Comparison of ENCODE assay signal across 13 cellular contexts in the genomic region with DNA sequence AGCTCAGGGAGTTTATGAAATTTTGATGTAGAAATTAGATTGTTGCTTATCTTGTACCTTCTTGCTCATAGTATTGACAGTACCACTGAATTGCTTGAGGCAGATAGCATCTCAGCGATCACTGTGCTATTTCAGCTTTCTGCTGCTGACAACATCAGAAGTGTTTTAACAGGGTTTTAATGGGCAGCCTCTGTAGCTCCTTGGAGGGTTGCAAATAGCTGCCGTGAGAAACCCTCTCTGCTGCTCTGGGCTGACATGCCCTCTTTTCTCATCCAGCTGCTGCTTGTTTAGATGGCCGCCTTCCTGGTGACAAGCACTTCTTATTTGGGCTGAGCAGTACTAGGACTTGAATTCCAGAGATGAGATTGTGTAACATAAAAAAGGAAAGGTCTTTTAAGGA.
A peak's percentile ranks its signal among the peaks of the same experiment; 100 is the strongest.
DNase-seq lines count a peak whose midpoint lies in the region; ATAC-seq and TF ChIP-seq lines count a peak whose summit lies in the region.
"Had no signal": no experiment of that assay in that cellular context is flagged by ENCODE, and none has a peak within 500 bp of the region (broad histone marks: within the 10 kb centered on the region; RNA-seq: fewer than 3 reads in every experiment).

No MANE protein-coding gene starts in this region.

- CTCF ChIA-PET in activated CD8-positive, alpha-beta memory T cell treated with anti-CD3 and anti-CD28 coated beads, Interleukin-2, amount 10 ng/mL, durations not matched to agents 7 days and 5 days (lab: Charles Lee): interaction anchor here (1.0 kb wide), 1 partner anchor 27 kb away, joined by 3 read pairs; no protein-coding TSS in a partner anchor

- H3K36me3 Mint-ChIP-seq in activated CD8-positive, alpha-beta memory T cell treated with anti-CD3 and anti-CD28 coated beads, Interleukin-2, amount 10 ng/mL, durations not matched to agents 7 days and 5 days: peaks cover 8% of the 10 kb centered on the region

- H3K27me3 Mint-ChIP-seq in activated CD8-positive, alpha-beta memory T cell treated with anti-CD3 and anti-CD28 coated beads, Interleukin-2, amount 10 ng/mL, durations not matched to agents 7 days and 5 days: no peaks in the 10 kb centered on the region
- H3K27me3 Mint-ChIP-seq: activated B cell treated with CpG ODN at 0.5 μM for 24 hours had no signal

- H3K27me3 ChIP-seq in mesenchymal stem cell (ENCODE audit: control insufficient read depth in 1 of 2, insufficient read depth in 1 of 2, low read length in 2 of 2) (no peaks in the 10 kb centered on the region), upper lobe of right lung (no peaks in the 10 kb centered on the region), Peyer's patch (no peaks in the 10 kb centered on the region)
- H3K27me3 ChIP-seq: foreskin keratinocyte had no signal

- no peaks in the 10 kb centered on the region for H3K9me3 Mint-ChIP-seq in activated CD8-positive, alpha-beta memory T cell treated with anti-CD3 and anti-CD28 coated beads, Interleukin-2, amount 10 ng/mL, durations not matched to agents 7 days and 5 days (ENCODE audit: low read depth)
- H3K9me3 Mint-ChIP-seq: activated B cell treated with CpG ODN at 0.5 μM for 24 hours had no signal

- no peak overlapping the region for H3K14ac ChIP-seq in mesenchymal stem cell (ENCODE audit: low read length in 2 of 2)

- no peaks in the 10 kb centered on the region for H3K4me1 ChIP-seq in mesenchymal stem cell (ENCODE audit: control insufficient read depth, insufficient read depth, low read depth, low read length)
- peaks cover 31% of the 10 kb centered on the region for H3K4me1 ChIP-seq in upper lobe of right lung
- H3K4me1 ChIP-seq in Peyer's patch: no peaks in the 10 kb centered on the region
- H3K4me1 ChIP-seq: foreskin keratinocyte had no signal

- no peak for TF ChIP-seq CTCF in coronary artery (IDR thresholded peaks at IDR 0.05)
- no peak for TF ChIP-seq CTCF in upper lobe of right lung (IDR thresholded peaks at IDR 0.05)
- no peak for TF ChIP-seq CTCF in Peyer's patch (IDR thresholded peaks at IDR 0.05)

- H3K4me3 ChIP-seq in coronary artery (no peak overlapping the region), mesenchymal stem cell (ENCODE audit: insufficient read depth in 1 of 2, low read depth in 1 of 2, low read length in 2 of 2) (no peak overlapping the region), upper lobe of right lung (no peak overlapping the region), Peyer's patch (no peak overlapping the region)

- H3K4me3 Mint-ChIP-seq in activated CD8-positive, alpha-beta memory T cell treated with anti-CD3 and anti-CD28 coated beads, Interleukin-2, amount 10 ng/mL, durations not matched to agents 7 days and 5 days: no peak overlapping the region
- H3K4me3 Mint-ChIP-seq: activated B cell treated with CpG ODN at 0.5 μM for 24 hours had no signal

- H3K4me2 ChIP-seq in mesenchymal stem cell (ENCODE audit: low read length, poor library complexity, severe bottlenecking): no peak overlapping the region

- H3K23ac ChIP-seq in mesenchymal stem cell (ENCODE audit: low read length in 2 of 2): no peak overlapping the region

- H4K8ac ChIP-seq in mesenchymal stem cell (ENCODE audit: low read length): no peak overlapping the region

- H3K27ac Mint-ChIP-seq in activated CD8-positive, alpha-beta memory T cell treated with anti-CD3 and anti-CD28 coated beads, Interleukin-2, amount 10 ng/mL, durations not matched to agents 7 days and 5 days: peak overlapping the region; percentile 20
- H3K27ac Mint-ChIP-seq: activated B cell treated with CpG ODN at 0.5 μM for 24 hours had no signal

- in situ Hi-C loops in ACHN (cut with HindIII; ENCODE audit: low pct_ligation_motif_present, low pct_unique_long_range_greater_than_20kb, low sequenced_read_pairs): no loop called here

- H2AK5ac ChIP-seq in mesenchymal stem cell (ENCODE audit: low read length, severe bottlenecking): no peak overlapping the region

- no peak for TF ChIP-seq POLR2A in Peyer's patch (IDR thresholded peaks at IDR 0.05)

- H3K4me1 Mint-ChIP-seq in activated CD8-positive, alpha-beta memory T cell treated with anti-CD3 and anti-CD28 coated beads, Interleukin-2, amount 10 ng/mL, durations not matched to agents 7 days and 5 days: peaks cover 61% of the 10 kb centered on the region

- peak overlapping the region; percentile 58 to 84 for H3K18ac ChIP-seq in mesenchymal stem cell (ENCODE audit: low read depth in 1 of 2, low read length in 2 of 2)

- no peak overlapping the region for H2BK5ac ChIP-seq in mesenchymal stem cell (ENCODE audit: low read depth, low read length, poor library complexity, severe bottlenecking)

- H2BK15ac ChIP-seq in mesenchymal stem cell (ENCODE audit: low read depth, poor library complexity, severe bottlenecking): no peak overlapping the region

- H3K9ac ChIP-seq in mesenchymal stem cell (ENCODE audit: low read length): no peak overlapping the region

- H3K9me3 ChIP-seq in mesenchymal stem cell (ENCODE audit: control insufficient read depth, low read length) (no peaks in the 10 kb centered on the region), upper lobe of right lung (no peaks in the 10 kb centered on the region), Peyer's patch (no peaks in the 10 kb centered on the region)

- ATAC-seq in activated CD8-positive, alpha-beta memory T cell treated with anti-CD3 and anti-CD28 coated beads, Interleukin-2, amount 10 ng/mL, durations not matched to agents 7 days and 5 days: no peak
- ATAC-seq in upper lobe of right lung: peak; percentile 77
- no peak for ATAC-seq in HG03565 (IDR thresholded peaks at IDR 0.05; ENCODE audit: unreplicated experiment)
- ATAC-seq: foreskin keratinocyte had no signal

- peak overlapping the region; percentile 20 to 91 for H3K4ac ChIP-seq in mesenchymal stem cell (ENCODE audit: low read depth in 1 of 2, low read length in 2 of 2)

- intact Hi-C loops in upper lobe of right lung (cut with DNase I): no loop called here

- peak overlapping the region; percentile 1 for H4K91ac ChIP-seq in mesenchymal stem cell (ENCODE audit: low read length)

- H2AFZ ChIP-seq in mesenchymal stem cell (ENCODE audit: low read depth, low read length): no peak overlapping the region

- H3K27ac ChIP-seq in coronary artery (peak overlapping the region; percentile 77 to 81), mesenchymal stem cell (ENCODE audit: low read length, poor library complexity, severe bottlenecking) (no peak overlapping the region), upper lobe of right lung (peak overlapping the region; percentile 58), Peyer's patch (peak overlapping the region in 2 of 4 donors; percentile 60 to 65)
- H3K27ac ChIP-seq: foreskin keratinocyte had no signal

- DNase-seq in activated CD8-positive, alpha-beta memory T cell treated with anti-CD3 and anti-CD28 coated beads, Interleukin-2, amount 10 ng/mL, durations not matched to agents 7 days and 5 days: no peak
- no peak for DNase-seq in activated CD8-positive, alpha-beta memory T cell treated with anti-CD3 and anti-CD28 coated beads, Interleukin-2, amount 50 U/mL, for 4 hours
- DNase-seq in coronary artery (ENCODE audit: low spot score): peak; percentile 77
- peak; percentile 95 for DNase-seq in mesenchymal stem cell
- DNase-seq in upper lobe of right lung: no peak
- DNase-seq in ACHN: no peak
- no peak for DNase-seq in Peyer's patch
- DNase-seq: activated B cell treated with CpG ODN at 0.5 μM for 24 hours; activated effector memory CD4-positive, alpha-beta T cell treated with anti-CD3 and anti-CD28 coated beads, Interleukin-2, amount 50 U/mL, for 16 hours; foreskin keratinocyte; MV-4-11; SHP77 had no signal

- WGBS in mesenchymal stem cell: 1% methylated on average over 3 of the region's 3 CpGs

- H3K79me1 ChIP-seq in mesenchymal stem cell (replicated peaks; ENCODE audit: low read length, poor library complexity, severe bottlenecking): peaks cover 1% of the 10 kb centered on the region

- peak overlapping the region; percentile 56 for H2BK120ac ChIP-seq in mesenchymal stem cell (ENCODE audit: low read depth, low read length)

- no peaks in the 10 kb centered on the region for H3K36me3 ChIP-seq in mesenchymal stem cell (ENCODE audit: control insufficient read depth in 1 of 2, insufficient read depth in 2 of 2, low read depth in 1 of 2, low read length in 2 of 2)
- H3K36me3 ChIP-seq in upper lobe of right lung: no peaks in the 10 kb centered on the region
- H3K36me3 ChIP-seq in Peyer's patch: no peaks in the 10 kb centered on the region

- H2BK12ac ChIP-seq in mesenchymal stem cell (ENCODE audit: low read length in 2 of 2): no peak overlapping the region

Comparison
In these comparisons a context has a peak if more than half of its experiments do, and no peak if none do; other contexts are left out.
1. DNase-seq: peak in coronary artery (single experiment) and mesenchymal stem cell (single experiment); none in activated CD8-positive, alpha-beta memory T cell treated with anti-CD3 and anti-CD28 coated beads, Interleukin-2, amount 10 ng/mL, durations not matched to agents 7 days and 5 days (single experiment), activated CD8-positive, alpha-beta memory T cell treated with anti-CD3 and anti-CD28 coated beads, Interleukin-2, amount 50 U/mL, for 4 hours (single experiment), upper lobe of right lung (single experiment), ACHN (single experiment) and Peyer's patch (0 of 3).